In the genomic region with DNA sequence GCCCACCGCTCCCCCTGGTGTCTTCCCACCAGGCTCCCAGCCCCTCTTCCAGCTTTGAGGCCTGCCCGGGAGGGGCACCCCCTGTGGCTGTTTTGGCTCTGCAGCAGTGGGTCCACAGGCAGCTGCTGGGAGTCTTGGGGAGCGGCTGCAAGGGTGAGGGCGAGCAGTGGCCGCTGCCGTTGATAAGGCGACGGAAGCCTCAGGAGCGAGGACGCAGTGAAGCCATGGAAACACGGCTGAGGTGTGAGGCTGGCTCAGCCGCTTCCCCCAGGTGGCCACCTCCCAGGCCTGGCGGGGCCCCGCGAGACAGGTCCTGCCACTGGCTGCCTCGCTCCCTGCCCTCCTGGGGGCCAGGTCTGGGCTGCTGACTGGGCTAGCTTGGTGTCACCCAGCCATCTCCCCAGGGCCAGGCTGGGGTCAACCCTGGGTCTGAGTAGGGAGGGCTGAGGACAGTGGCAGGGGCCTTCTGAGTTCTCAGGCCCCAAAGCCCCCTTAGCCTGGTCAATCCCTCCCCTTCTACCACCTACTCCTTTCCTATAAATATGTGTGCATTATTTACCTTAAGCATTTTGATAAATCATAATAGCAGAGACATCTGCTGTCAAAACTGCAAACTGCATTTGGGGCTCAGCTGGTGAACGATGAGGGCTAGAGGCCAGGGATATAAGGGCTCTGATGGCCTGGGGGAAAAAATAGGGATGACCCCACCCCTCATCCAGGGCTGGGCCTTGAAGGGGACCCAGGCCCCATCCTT, we compare ENCODE assay signal across 1 cellular context.
TF ChIP-seq lines count a peak whose summit lies in the region.

No MANE protein-coding gene starts in this region.

TF ChIP-seq in K562, 482 proteins besides CTCF, POLR2A, EP300 and RAD21 (continued from another document and continues in another):
- TF ChIP-seq HNRNPK (IDR thresholded peaks at IDR 0.05; ENCODE audit: low read depth, low read length, poor library complexity, severe bottlenecking), result no peak
- TF ChIP-seq MAFF (IDR thresholded peaks at IDR 0.05; ENCODE audit: low read length), result no peak
- TF ChIP-seq ZNF232 (CRISPR knock-in tag; IDR thresholded peaks at IDR 0.05), result no peak
- TF ChIP-seq ZNF175 (CRISPR knock-in tag; IDR thresholded peaks at IDR 0.05; ENCODE audit: low read depth), result no peak
- no peak for TF ChIP-seq DPF2 (IDR thresholded peaks at IDR 0.05)
- peak; percentile 17; the same call in 1 of the 2 replicates for TF ChIP-seq HCFC1 (IDR thresholded peaks at IDR 0.05; ENCODE audit: low read depth, low read length)
- no peak for TF ChIP-seq SPI1 (IDR thresholded peaks at IDR 0.05; ENCODE audit: borderline replicate concordance, low read depth, low read length)
- TF ChIP-seq, protein P1, sequence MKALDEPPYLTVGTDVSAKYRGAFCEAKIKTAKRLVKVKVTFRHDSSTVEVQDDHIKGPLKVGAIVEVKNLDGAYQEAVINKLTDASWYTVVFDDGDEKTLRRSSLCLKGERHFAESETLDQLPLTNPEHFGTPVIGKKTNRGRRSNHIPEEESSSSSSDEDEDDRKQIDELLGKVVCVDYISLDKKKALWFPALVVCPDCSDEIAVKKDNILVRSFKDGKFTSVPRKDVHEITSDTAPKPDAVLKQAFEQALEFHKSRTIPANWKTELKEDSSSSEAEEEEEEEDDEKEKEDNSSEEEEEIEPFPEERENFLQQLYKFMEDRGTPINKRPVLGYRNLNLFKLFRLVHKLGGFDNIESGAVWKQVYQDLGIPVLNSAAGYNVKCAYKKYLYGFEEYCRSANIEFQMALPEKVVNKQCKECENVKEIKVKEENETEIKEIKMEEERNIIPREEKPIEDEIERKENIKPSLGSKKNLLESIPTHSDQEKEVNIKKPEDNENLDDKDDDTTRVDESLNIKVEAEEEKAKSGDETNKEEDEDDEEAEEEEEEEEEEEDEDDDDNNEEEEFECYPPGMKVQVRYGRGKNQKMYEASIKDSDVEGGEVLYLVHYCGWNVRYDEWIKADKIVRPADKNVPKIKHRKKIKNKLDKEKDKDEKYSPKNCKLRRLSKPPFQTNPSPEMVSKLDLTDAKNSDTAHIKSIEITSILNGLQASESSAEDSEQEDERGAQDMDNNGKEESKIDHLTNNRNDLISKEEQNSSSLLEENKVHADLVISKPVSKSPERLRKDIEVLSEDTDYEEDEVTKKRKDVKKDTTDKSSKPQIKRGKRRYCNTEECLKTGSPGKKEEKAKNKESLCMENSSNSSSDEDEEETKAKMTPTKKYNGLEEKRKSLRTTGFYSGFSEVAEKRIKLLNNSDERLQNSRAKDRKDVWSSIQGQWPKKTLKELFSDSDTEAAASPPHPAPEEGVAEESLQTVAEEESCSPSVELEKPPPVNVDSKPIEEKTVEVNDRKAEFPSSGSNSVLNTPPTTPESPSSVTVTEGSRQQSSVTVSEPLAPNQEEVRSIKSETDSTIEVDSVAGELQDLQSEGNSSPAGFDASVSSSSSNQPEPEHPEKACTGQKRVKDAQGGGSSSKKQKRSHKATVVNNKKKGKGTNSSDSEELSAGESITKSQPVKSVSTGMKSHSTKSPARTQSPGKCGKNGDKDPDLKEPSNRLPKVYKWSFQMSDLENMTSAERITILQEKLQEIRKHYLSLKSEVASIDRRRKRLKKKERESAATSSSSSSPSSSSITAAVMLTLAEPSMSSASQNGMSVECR (CRISPR knock-in tag; IDR thresholded peaks at IDR 0.05), result no peak
- TF ChIP-seq, protein P2, sequence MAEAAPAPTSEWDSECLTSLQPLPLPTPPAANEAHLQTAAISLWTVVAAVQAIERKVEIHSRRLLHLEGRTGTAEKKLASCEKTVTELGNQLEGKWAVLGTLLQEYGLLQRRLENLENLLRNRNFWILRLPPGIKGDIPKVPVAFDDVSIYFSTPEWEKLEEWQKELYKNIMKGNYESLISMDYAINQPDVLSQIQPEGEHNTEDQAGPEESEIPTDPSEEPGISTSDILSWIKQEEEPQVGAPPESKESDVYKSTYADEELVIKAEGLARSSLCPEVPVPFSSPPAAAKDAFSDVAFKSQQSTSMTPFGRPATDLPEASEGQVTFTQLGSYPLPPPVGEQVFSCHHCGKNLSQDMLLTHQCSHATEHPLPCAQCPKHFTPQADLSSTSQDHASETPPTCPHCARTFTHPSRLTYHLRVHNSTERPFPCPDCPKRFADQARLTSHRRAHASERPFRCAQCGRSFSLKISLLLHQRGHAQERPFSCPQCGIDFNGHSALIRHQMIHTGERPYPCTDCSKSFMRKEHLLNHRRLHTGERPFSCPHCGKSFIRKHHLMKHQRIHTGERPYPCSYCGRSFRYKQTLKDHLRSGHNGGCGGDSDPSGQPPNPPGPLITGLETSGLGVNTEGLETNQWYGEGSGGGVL (CRISPR knock-in tag; IDR thresholded peaks at IDR 0.05), result no peak
- TF ChIP-seq, protein P3, sequence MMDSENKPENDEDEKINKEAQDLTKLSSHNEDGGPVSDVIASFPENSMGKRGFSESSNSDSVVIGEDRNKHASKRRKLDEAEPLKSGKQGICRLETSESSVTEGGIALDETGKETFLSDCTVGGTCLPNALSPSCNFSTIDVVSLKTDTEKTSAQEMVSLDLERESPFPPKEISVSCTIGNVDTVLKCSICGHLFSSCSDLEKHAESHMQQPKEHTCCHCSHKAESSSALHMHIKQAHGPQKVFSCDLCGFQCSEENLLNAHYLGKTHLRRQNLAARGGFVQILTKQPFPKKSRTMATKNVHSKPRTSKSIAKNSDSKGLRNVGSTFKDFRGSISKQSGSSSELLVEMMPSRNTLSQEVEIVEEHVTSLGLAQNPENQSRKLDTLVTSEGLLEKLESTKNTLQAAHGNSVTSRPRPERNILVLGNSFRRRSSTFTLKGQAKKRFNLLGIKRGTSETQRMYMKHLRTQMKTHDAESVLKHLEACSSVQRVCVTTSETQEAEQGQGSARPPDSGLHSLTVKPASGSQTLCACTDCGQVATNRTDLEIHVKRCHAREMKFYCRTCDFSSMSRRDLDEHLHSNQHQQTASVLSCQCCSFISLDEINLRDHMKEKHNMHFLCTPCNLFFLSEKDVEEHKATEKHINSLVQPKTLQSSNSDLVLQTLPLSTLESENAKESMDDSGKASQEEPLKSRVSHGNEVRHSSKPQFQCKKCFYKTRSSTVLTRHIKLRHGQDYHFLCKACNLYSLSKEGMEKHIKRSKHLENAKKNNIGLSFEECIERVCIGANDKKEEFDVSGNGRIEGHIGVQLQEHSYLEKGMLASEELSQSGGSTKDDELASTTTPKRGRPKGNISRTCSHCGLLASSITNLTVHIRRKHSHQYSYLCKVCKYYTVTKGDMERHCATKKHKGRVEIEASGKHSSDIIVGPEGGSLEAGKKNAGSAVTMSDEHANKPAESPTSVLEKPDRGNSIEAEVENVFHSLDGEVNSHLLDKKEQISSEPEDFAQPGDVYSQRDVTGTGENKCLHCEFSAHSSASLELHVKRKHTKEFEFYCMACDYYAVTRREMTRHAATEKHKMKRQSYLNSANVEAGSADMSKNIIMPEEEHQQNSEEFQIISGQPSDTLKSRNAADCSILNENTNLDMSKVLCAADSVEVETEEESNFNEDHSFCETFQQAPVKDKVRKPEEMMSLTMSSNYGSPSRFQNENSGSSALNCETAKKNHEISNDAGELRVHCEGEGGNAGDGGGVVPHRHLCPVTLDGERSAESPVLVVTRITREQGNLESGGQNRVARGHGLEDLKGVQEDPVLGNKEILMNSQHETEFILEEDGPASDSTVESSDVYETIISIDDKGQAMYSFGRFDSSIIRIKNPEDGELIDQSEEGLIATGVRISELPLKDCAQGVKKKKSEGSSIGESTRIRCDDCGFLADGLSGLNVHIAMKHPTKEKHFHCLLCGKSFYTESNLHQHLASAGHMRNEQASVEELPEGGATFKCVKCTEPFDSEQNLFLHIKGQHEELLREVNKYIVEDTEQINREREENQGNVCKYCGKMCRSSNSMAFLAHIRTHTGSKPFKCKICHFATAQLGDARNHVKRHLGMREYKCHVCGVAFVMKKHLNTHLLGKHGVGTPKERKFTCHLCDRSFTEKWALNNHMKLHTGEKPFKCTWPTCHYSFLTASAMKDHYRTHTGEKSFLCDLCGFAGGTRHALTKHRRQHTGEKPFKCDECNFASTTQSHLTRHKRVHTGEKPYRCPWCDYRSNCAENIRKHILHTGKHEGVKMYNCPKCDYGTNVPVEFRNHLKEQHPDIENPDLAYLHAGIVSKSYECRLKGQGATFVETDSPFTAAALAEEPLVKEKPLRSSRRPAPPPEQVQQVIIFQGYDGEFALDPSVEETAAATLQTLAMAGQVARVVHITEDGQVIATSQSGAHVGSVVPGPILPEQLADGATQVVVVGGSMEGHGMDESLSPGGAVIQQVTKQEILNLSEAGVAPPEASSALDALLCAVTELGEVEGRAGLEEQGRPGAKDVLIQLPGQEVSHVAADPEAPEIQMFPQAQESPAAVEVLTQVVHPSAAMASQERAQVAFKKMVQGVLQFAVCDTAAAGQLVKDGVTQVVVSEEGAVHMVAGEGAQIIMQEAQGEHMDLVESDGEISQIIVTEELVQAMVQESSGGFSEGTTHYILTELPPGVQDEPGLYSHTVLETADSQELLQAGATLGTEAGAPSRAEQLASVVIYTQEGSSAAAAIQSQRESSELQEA (IDR thresholded peaks at IDR 0.05; ENCODE audit: low read depth), result 0 out of 2 replicates have a peak, but pooled peaks have one; percentile 51
- TF ChIP-seq, protein P4, sequence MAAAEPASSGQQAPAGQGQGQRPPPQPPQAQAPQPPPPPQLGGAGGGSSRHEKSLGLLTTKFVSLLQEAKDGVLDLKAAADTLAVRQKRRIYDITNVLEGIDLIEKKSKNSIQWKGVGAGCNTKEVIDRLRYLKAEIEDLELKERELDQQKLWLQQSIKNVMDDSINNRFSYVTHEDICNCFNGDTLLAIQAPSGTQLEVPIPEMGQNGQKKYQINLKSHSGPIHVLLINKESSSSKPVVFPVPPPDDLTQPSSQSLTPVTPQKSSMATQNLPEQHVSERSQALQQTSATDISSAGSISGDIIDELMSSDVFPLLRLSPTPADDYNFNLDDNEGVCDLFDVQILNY (CRISPR knock-in tag; IDR thresholded peaks at IDR 0.05), result peak; percentile 57; the same call in 1 of the 2 replicates
- TF ChIP-seq ZNF507 (tag; conservative IDR thresholded peaks at IDR 0.05), result no peak
- peak; percentile 47; the same call in 1 of the 2 replicates for TF ChIP-seq TCF3 (CRISPR knock-in tag; IDR thresholded peaks at IDR 0.05)
- TF ChIP-seq ZNF79 (CRISPR knock-in tag; IDR thresholded peaks at IDR 0.05; ENCODE audit: low read depth), result no peak
- no peak for TF ChIP-seq TFAM (CRISPR knock-in tag; conservative IDR thresholded peaks at IDR 0.05)
- no peak for TF ChIP-seq ZNF75A (CRISPR knock-in tag; IDR thresholded peaks at IDR 0.05)
- TF ChIP-seq NFE2L1 (tag; IDR thresholded peaks at IDR 0.05; ENCODE audit: borderline replicate concordance, low read depth), result no peak
- no peak for TF ChIP-seq SMARCE1 (IDR thresholded peaks at IDR 0.05)
- TF ChIP-seq ZNF146 (CRISPR knock-in tag; IDR thresholded peaks at IDR 0.05; ENCODE audit: unreplicated experiment), result no peak
- TF ChIP-seq CREB1 (IDR thresholded peaks at IDR 0.05), result peak; percentile 37; the same call in 1 of the 2 replicates
- 0 out of 2 replicates have a peak, but pooled peaks have one; percentile 40 for TF ChIP-seq CREB1 (CRISPR knock-in tag; IDR thresholded peaks at IDR 0.05)
- no peak for TF ChIP-seq MCM5 (IDR thresholded peaks at IDR 0.05; ENCODE audit: low read depth)
- no peak for TF ChIP-seq GTF2A2 (tag; IDR thresholded peaks at IDR 0.05)
- TF ChIP-seq, protein P5, sequence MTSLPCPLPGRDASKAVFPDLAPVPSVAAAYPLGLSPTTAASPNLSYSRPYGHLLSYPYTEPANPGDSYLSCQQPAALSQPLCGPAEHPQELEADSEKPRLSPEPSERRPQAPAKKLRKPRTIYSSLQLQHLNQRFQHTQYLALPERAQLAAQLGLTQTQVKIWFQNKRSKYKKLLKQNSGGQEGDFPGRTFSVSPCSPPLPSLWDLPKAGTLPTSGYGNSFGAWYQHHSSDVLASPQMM (CRISPR knock-in tag; IDR thresholded peaks at IDR 0.05), result no peak
- no peak for TF ChIP-seq ZNF274 (IDR thresholded peaks at IDR 0.05; ENCODE audit: borderline replicate concordance, low read depth, low read length)
- TF ChIP-seq, protein P6, sequence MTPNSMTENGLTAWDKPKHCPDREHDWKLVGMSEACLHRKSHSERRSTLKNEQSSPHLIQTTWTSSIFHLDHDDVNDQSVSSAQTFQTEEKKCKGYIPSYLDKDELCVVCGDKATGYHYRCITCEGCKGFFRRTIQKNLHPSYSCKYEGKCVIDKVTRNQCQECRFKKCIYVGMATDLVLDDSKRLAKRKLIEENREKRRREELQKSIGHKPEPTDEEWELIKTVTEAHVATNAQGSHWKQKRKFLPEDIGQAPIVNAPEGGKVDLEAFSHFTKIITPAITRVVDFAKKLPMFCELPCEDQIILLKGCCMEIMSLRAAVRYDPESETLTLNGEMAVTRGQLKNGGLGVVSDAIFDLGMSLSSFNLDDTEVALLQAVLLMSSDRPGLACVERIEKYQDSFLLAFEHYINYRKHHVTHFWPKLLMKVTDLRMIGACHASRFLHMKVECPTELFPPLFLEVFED (CRISPR knock-in tag; conservative IDR thresholded peaks at IDR 0.05), result no peak
- no peak for TF ChIP-seq KLF1 (tag; IDR thresholded peaks at IDR 0.05)
- TF ChIP-seq FOXA1 (IDR thresholded peaks at IDR 0.05; ENCODE audit: borderline replicate concordance), result no peak
- no peak for TF ChIP-seq KLF16 (IDR thresholded peaks at IDR 0.05)
- no peak for TF ChIP-seq ZNF263 (CRISPR knock-in tag; IDR thresholded peaks at IDR 0.05; ENCODE audit: borderline replicate concordance)
- no peak for TF ChIP-seq SETDB1 (IDR thresholded peaks at IDR 0.05; ENCODE audit: low read length)
- no peak for TF ChIP-seq ILF3 (IDR thresholded peaks at IDR 0.05; ENCODE audit: borderline replicate concordance)
- TF ChIP-seq HDAC2 (IDR thresholded peaks at IDR 0.05), result no peak
- no peak for TF ChIP-seq ZNF764 (CRISPR knock-in tag; IDR thresholded peaks at IDR 0.05; ENCODE audit: low read depth)
- TF ChIP-seq, protein P7, sequence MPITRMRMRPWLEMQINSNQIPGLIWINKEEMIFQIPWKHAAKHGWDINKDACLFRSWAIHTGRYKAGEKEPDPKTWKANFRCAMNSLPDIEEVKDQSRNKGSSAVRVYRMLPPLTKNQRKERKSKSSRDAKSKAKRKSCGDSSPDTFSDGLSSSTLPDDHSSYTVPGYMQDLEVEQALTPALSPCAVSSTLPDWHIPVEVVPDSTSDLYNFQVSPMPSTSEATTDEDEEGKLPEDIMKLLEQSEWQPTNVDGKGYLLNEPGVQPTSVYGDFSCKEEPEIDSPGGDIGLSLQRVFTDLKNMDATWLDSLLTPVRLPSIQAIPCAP (CRISPR knock-in tag; IDR thresholded peaks at IDR 0.05; ENCODE audit: borderline replicate concordance), result no peak
- TF ChIP-seq GTF2F1 (IDR thresholded peaks at IDR 0.05; ENCODE audit: low read depth, low read length), result no peak
- TF ChIP-seq, protein P8, sequence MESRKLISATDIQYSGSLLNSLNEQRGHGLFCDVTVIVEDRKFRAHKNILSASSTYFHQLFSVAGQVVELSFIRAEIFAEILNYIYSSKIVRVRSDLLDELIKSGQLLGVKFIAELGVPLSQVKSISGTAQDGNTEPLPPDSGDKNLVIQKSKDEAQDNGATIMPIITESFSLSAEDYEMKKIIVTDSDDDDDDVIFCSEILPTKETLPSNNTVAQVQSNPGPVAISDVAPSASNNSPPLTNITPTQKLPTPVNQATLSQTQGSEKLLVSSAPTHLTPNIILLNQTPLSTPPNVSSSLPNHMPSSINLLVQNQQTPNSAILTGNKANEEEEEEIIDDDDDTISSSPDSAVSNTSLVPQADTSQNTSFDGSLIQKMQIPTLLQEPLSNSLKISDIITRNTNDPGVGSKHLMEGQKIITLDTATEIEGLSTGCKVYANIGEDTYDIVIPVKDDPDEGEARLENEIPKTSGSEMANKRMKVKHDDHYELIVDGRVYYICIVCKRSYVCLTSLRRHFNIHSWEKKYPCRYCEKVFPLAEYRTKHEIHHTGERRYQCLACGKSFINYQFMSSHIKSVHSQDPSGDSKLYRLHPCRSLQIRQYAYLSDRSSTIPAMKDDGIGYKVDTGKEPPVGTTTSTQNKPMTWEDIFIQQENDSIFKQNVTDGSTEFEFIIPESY (CRISPR knock-in tag; IDR thresholded peaks at IDR 0.05), result peak; percentile 49; the same call in 1 of the 2 replicates
- TF ChIP-seq FOS (IDR thresholded peaks at IDR 0.05; ENCODE audit: extremely low read depth, insufficient read length), result no peak
- TF ChIP-seq ARID2 (IDR thresholded peaks at IDR 0.05), result no peak
